ENCODE assay signal across 20 cellular contexts in genomic region chr12:3256103-3256551, GRCh38.
"Had no signal": no experiment of that assay in that cellular context is flagged by ENCODE, and none has a peak within 500 bp of the region (broad histone marks: within the 10 kb centered on the region; RNA-seq: fewer than 3 reads in every experiment).

No MANE protein-coding gene starts in this region.

- H3K4me3 ChIP-seq: gastroesophageal sphincter, ovary, sigmoid colon, transverse colon, uterus had no signal

- H3K36me3 ChIP-seq: gastroesophageal sphincter, ovary, sigmoid colon, transverse colon, uterus had no signal

- H3K9me3 ChIP-seq: gastroesophageal sphincter, ovary, sigmoid colon, transverse colon, uterus had no signal

- H3K27me3 ChIP-seq: gastroesophageal sphincter, ovary, sigmoid colon, transverse colon, uterus had no signal

- DNase-seq: activated B cell treated with CpG ODN at 0.5 μM for 24 hours; activated CD4-positive, alpha-beta memory T cell treated with anti-CD3 and anti-CD28 coated beads for 36 hours; activated CD4-positive, alpha-beta T cell treated with anti-CD3 and anti-CD28 coated beads for 4 hours; activated naive CD4-positive, alpha-beta T cell; activated naive CD8-positive, alpha-beta T cell treated with anti-CD3 and anti-CD28 coated beads, Interleukin-2, amount 10 ng/mL, durations not matched to agents 7 days and 5 days; activated T-cell treated with anti-CD3 and anti-CD28 coated beads for 4 hours; amygdala; effector CD8-positive, alpha-beta T cell; immature natural killer cell; kidney glomerular epithelial cell; mesenchymal stem cell; naive thymus-derived CD8-positive, alpha-beta T cell; ovary; sigmoid colon; stimulated activated naive CD8-positive, alpha-beta T cell treated with anti-CD3 and anti-CD28 coated beads, Interleukin-15, Interleukin-2, amounts not matched to agents 100 U/mL and 50 U/mL, for 24 hours; SW 1271; T-helper 2 cell; transverse colon; uterus had no signal

- H3K27ac ChIP-seq: gastroesophageal sphincter, ovary, sigmoid colon, transverse colon, uterus had no signal
